ENCODE assay signal across 9 cellular contexts in the genomic region with DNA sequence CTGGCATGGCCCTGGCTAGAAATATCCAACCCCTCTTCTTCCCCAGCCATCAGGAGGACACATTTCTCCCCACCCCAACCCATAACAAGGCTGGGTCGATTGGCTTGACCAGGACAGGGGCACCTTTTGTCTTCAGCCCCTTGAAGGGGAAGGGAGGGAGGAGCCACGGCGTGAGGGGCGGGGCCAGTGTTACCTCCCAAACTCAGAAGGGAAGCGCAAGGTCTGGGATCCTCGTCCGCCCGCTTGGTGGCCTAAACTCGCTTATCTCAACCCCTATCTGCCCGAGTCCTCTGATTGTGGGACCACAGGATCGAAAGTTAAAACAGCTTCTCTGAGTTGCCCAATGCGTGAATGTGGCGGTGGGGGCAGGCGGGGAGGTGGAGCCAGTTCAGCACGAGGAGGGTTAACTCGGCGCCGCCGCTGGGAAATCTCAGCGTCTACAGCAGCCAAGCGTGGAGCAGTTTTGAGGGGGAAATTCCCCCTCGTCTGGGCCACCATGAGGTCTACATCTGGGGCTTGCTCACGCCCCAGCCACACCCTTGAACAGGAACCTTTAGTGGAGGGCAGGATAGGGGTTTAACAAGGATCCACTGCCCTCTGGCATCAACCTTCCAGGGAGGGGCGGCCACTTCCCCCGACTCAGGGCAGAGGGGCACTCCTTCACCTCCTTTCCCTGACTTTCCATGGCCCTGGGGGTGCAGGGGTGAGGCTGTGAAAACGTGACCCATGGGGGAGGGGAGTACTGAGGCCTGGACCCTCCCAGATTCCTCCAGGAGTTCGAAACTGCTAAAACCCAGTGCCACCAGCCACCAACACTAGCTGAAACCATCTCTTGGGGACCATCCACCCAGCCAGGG. TPM values are rescaled to one million over a fixed set of nuclear protein-coding genes. Genes with fewer than 3 reads are reported as not detected.
DNase-seq lines count a peak whose midpoint lies in the region; ATAC-seq, FAIRE-seq and TF ChIP-seq lines count a peak whose summit lies in the region.
"Had no signal": no experiment of that assay in that cellular context is flagged by ENCODE, and none has a peak within 500 bp of the region (broad histone marks: within the 10 kb centered on the region; RNA-seq: fewer than 3 reads in every experiment).

No MANE protein-coding gene starts in this region.

- TSS peak; percentile 75 for BruUV-seq in PC-3 (replicated peaks; lab: Mats Ljungman, UMichigan)

- H3K79me1 ChIP-seq in trophoblast cell (ENCODE audit: low read length) = peaks cover 20% of the 10 kb centered on the region

- H3K18ac ChIP-seq in trophoblast cell (ENCODE audit: low read length) = peak overlapping the region; percentile 90

- H2AFZ ChIP-seq in PC-3 (ENCODE audit: low read length) (peak overlapping the region; percentile 74), trophoblast cell (ENCODE audit: insufficient read depth, low read length, poor library complexity) (peak overlapping the region; percentile 23)

- H3K23ac ChIP-seq in trophoblast cell (ENCODE audit: low read length) = no peak overlapping the region

- H4K91ac ChIP-seq in trophoblast cell (ENCODE audit: low read depth, low read length) = peak overlapping the region; percentile 97

- peak overlapping the region; percentile 93 for H3K14ac ChIP-seq in trophoblast cell (ENCODE audit: low read length)

- peak; percentile 57 for TF ChIP-seq POLR2A in GM12892 (IDR thresholded peaks at IDR 0.05; ENCODE audit: low read depth, low read length)
- peak in 1 of 2 donors; percentile 54 for TF ChIP-seq POLR2A in uterus (IDR thresholded peaks at IDR 0.05)

- peak overlapping the region; percentile 88 for H2BK5ac ChIP-seq in trophoblast cell (ENCODE audit: low read depth, low read length, poor library complexity)

- intact Hi-C loops in PC-3 (cut with micrococcal nuclease) (loop anchor here (1.0 kb wide), 1 partner anchor 22 kb away; no protein-coding TSS in a partner anchor), uterus (cut with DNase I; ENCODE audit: low total_unique reads) (loop anchor here (5.0 kb wide), 1 partner anchor 38 kb away; no protein-coding TSS in a partner anchor)
- intact Hi-C loops in activated T-helper 2 cell treated with anti-CD3 and anti-CD28 coated beads, Interferon-gamma antibody, Interleukin-2, Interleukin-4, amounts not matched to agents 10 μg/mL and 5 μg/mL and 100 μg/mL, durations not matched to agents 14 hours and 24 hours and 36 hours (cut with micrococcal nuclease) = loop anchor here (1.0 to 5.0 kb wide), 4 partner anchors 23 to 953 kb away; partner anchors contain the start of genes MYL6, NACA and PRIM1

- peaks cover 49% of the 10 kb centered on the region for H3K36me3 Mint-ChIP-seq in activated T-helper 2 cell treated with anti-CD3 and anti-CD28 coated beads, Interferon-gamma antibody, Interleukin-2, Interleukin-4, amounts not matched to agents 10 μg/mL and 5 μg/mL and 100 μg/mL, durations not matched to agents 14 hours and 24 hours and 36 hours (ENCODE audit: low read depth)

- POLR2A ChIA-PET in PC-3 (lab: Charles Lee; ENCODE audit: unreplicated experiment) = interaction anchor here (1.0 kb wide), 1 partner anchor 422 kb away, joined by 4 read pairs; the partner anchor contains the start of gene PTGES3

- peak; percentile 61 for ATAC-seq in HG02759 (IDR thresholded peaks at IDR 0.05; ENCODE audit: unreplicated experiment)
- peak; percentile 19 for ATAC-seq in PC-3

- TF ChIP-seq CTCF in PC-3 (conservative IDR thresholded peaks at IDR 0.05; ENCODE audit: low read depth, low read length) (no peak), uterus (IDR thresholded peaks at IDR 0.05) (no peak)

- H3K27ac Mint-ChIP-seq in activated T-helper 2 cell treated with anti-CD3 and anti-CD28 coated beads, Interferon-gamma antibody, Interleukin-2, Interleukin-4, amounts not matched to agents 10 μg/mL and 5 μg/mL and 100 μg/mL, durations not matched to agents 14 hours and 24 hours and 36 hours = peak overlapping the region; percentile 95

- peak overlapping the region; percentile 65 for H2BK120ac ChIP-seq in trophoblast cell (ENCODE audit: insufficient read depth, low read length, poor library complexity)

- DNase-seq in GM12892 (ENCODE audit: insufficient read length) (peak; percentile 62), PC-3 (peak; percentile 32), germinal center (ENCODE audit: low spot score) (peak; percentile 68), trophoblast cell (peak; percentile 36 to 56), uterus (peak; percentile 79 to 80), NCI-H2029 (lab: John Stamatoyannopoulos, UW) (no peak)
- DNase-seq in activated T-helper 2 cell treated with anti-CD3 and anti-CD28 coated beads, Interferon-gamma antibody, Interleukin-2, Interleukin-4, amounts not matched to agents 10 μg/mL and 5 μg/mL and 100 μg/mL, durations not matched to agents 14 hours and 24 hours and 36 hours (ENCODE audit: low spot score) = peak; percentile 61

- H3F3A ChIP-seq in PC-3 (ENCODE audit: low read length, unreplicated experiment) = no peaks in the 10 kb centered on the region

- peak overlapping the region; percentile 94 for H3K4me3 Mint-ChIP-seq in activated T-helper 2 cell treated with anti-CD3 and anti-CD28 coated beads, Interferon-gamma antibody, Interleukin-2, Interleukin-4, amounts not matched to agents 10 μg/mL and 5 μg/mL and 100 μg/mL, durations not matched to agents 14 hours and 24 hours and 36 hours (ENCODE audit: low read depth)

- H3K9ac ChIP-seq in PC-3 (ENCODE audit: low read length) (peak overlapping the region; percentile 74), trophoblast cell (ENCODE audit: low read length) (peak overlapping the region; percentile 75)

- H3K9me3 Mint-ChIP-seq in activated T-helper 2 cell treated with anti-CD3 and anti-CD28 coated beads, Interferon-gamma antibody, Interleukin-2, Interleukin-4, amounts not matched to agents 10 μg/mL and 5 μg/mL and 100 μg/mL, durations not matched to agents 14 hours and 24 hours and 36 hours = no peaks in the 10 kb centered on the region

- H3K9me3 ChIP-seq in PC-3 (ENCODE audit: low read length) = no peaks in the 10 kb centered on the region
- no peaks in the 10 kb centered on the region for H3K9me3 ChIP-seq in trophoblast cell (ENCODE audit: insufficient read depth, low read depth, low read length)
- H3K9me3 ChIP-seq in uterus = no peaks in the 10 kb centered on the region

- peak overlapping the region; percentile 98 for H3K4ac ChIP-seq in trophoblast cell (ENCODE audit: low read depth, low read length)

- H3K4me3 ChIP-seq in PC-3 (ENCODE audit: low read length) = peak overlapping the region; percentile 69
- H3K4me3 ChIP-seq in trophoblast cell (ENCODE audit: low read depth, low read length) = peak overlapping the region; percentile 70
- peak overlapping the region; percentile 64 to 85 for H3K4me3 ChIP-seq in uterus

- H3K4me1 ChIP-seq in PC-3 (ENCODE audit: insufficient read depth, low read length) (peaks cover 32% of the 10 kb centered on the region), trophoblast cell (ENCODE audit: control insufficient read depth in 1 of 2, insufficient read depth in 2 of 2, low read length in 2 of 2) (peaks cover 8% of the 10 kb centered on the region in 2 experiments), uterus (peaks cover 0 to 14% of the 10 kb centered on the region in 2 donors)

- H3K4me2 ChIP-seq in PC-3 (ENCODE audit: low read length) (peak overlapping the region; percentile 95), trophoblast cell (ENCODE audit: low read length) (peak overlapping the region; percentile 64)

- H3K27me3 ChIP-seq in PC-3 (ENCODE audit: low read length) (no peaks in the 10 kb centered on the region), trophoblast cell (ENCODE audit: insufficient read depth, low read length) (no peaks in the 10 kb centered on the region), uterus (no peaks in the 10 kb centered on the region)

- WGBS in trophoblast cell (ENCODE audit: extremely low coverage, insufficient coverage, insufficient read length) = no CpG with 5 or more reads among the region's 27 CpGs

- CTCF ChIA-PET in PC-3 (lab: Charles Lee) = interaction anchor here (2.3 to 2.6 kb wide), 2 partner anchors 23 to 40 kb away, joined by 17 to 78 read pairs; partner anchors contain the start of gene NAB2

- H3K27ac ChIP-seq in PC-3 (ENCODE audit: low read length) (peak overlapping the region; percentile 82), trophoblast cell (ENCODE audit: low read depth, low read length) (peak overlapping the region; percentile 96), uterus (peak overlapping the region; percentile 98 to 100)

- peak overlapping the region; percentile 37 for H2BK12ac ChIP-seq in trophoblast cell (ENCODE audit: low read length)

- H4K8ac ChIP-seq in trophoblast cell (ENCODE audit: low read depth, low read length) = peak overlapping the region; percentile 84

- H4K12ac ChIP-seq in trophoblast cell (ENCODE audit: low read depth, low read length) = peak overlapping the region; percentile 96

- H3K9me2 ChIP-seq in PC-3 (replicated peaks; ENCODE audit: low read length) = no peaks in the 10 kb centered on the region

- H3K4me1 Mint-ChIP-seq in activated T-helper 2 cell treated with anti-CD3 and anti-CD28 coated beads, Interferon-gamma antibody, Interleukin-2, Interleukin-4, amounts not matched to agents 10 μg/mL and 5 μg/mL and 100 μg/mL, durations not matched to agents 14 hours and 24 hours and 36 hours (ENCODE audit: low read depth) = peaks cover 37% of the 10 kb centered on the region

- H4K20me1 ChIP-seq in PC-3 (ENCODE audit: low read length) = no peaks in the 10 kb centered on the region

- H3K27me3 Mint-ChIP-seq in activated T-helper 2 cell treated with anti-CD3 and anti-CD28 coated beads, Interferon-gamma antibody, Interleukin-2, Interleukin-4, amounts not matched to agents 10 μg/mL and 5 μg/mL and 100 μg/mL, durations not matched to agents 14 hours and 24 hours and 36 hours (ENCODE audit: low read depth) = no peaks in the 10 kb centered on the region

- FAIRE-seq in GM12892 (lab: Jason Lieb, UNC) = peak; percentile 99

- H2AK5ac ChIP-seq in trophoblast cell (ENCODE audit: low read length) = peak overlapping the region; percentile 66

- H3K36me3 ChIP-seq in PC-3 (ENCODE audit: low read depth, low read length) (no peaks in the 10 kb centered on the region), trophoblast cell (ENCODE audit: control insufficient read depth in 1 of 2, insufficient read depth in 2 of 2, low read length in 2 of 2) (peaks cover 22 to 28% of the 10 kb centered on the region in 2 experiments), uterus (no peaks in the 10 kb centered on the region)

- H3K79me2 ChIP-seq in PC-3 (ENCODE audit: low read length) (no peaks in the 10 kb centered on the region), trophoblast cell (ENCODE audit: control insufficient read depth, insufficient read depth, low read length, poor library complexity) (peaks cover 12% of the 10 kb centered on the region)

RNA-seq across cellular contexts. Expression of gene STAT6, which starts 0.7 kb away (rescaled TPM):
- 129 TPM for polyA plus RNA-seq in GM12892 (2012; ENCODE audit: missing spikeins)
- total RNA-seq in PC-3 (2014; rRNA removed) (20.8 and 28.4 TPM in 2 replicates), uterus (100 to 1,000 TPM in 2 of 4 donors, 10 to 100 TPM in 2; 62.5 to 242 (median 94.3) TPM)
- 333 and 341 TPM in 2 replicates for total RNA-seq in activated T-helper 2 cell treated with anti-CD3 and anti-CD28 coated beads, Interferon-gamma antibody, Interleukin-2, Interleukin-4, amounts not matched to agents 10 μg/mL and 5 μg/mL and 100 μg/mL, durations not matched to agents 14 hours and 24 hours and 36 hours
- polyA plus RNA-seq in trophoblast cell (2013) = 48.8 and 53.2 TPM in 2 replicates
- polyA plus RNA-seq: neural cell had no signal

RNA-seq across cellular contexts. Expression of gene LRP1, which starts 17.9 kb away (rescaled TPM):
- polyA plus RNA-seq in GM12892 (2012; ENCODE audit: missing spikeins) = 0.34 TPM
- total RNA-seq in PC-3 (2014; rRNA removed) = 14.7 and 21.8 TPM in 2 replicates
- 1.8 and 2.1 TPM in 2 replicates for total RNA-seq in activated T-helper 2 cell treated with anti-CD3 and anti-CD28 coated beads, Interferon-gamma antibody, Interleukin-2, Interleukin-4, amounts not matched to agents 10 μg/mL and 5 μg/mL and 100 μg/mL, durations not matched to agents 14 hours and 24 hours and 36 hours
- polyA plus RNA-seq in trophoblast cell (2013) = 45.9 and 49.7 TPM in 2 replicates
- total RNA-seq in uterus = 100 to 1,000 TPM; 164 to 507 (median 318) TPM

RNA-seq across cellular contexts. Expression of gene NAB2, which starts 21.5 kb away (rescaled TPM):
- 15.5 TPM for polyA plus RNA-seq in GM12892 (2012; ENCODE audit: missing spikeins)
- 17.4 and 20.2 TPM in 2 replicates for total RNA-seq in PC-3 (2014; rRNA removed)
- 72.8 and 74.7 TPM in 2 replicates for total RNA-seq in activated T-helper 2 cell treated with anti-CD3 and anti-CD28 coated beads, Interferon-gamma antibody, Interleukin-2, Interleukin-4, amounts not matched to agents 10 μg/mL and 5 μg/mL and 100 μg/mL, durations not matched to agents 14 hours and 24 hours and 36 hours
- polyA plus RNA-seq in trophoblast cell (2013) = 26.6 and 26.8 TPM in 2 replicates
- total RNA-seq in uterus = 10 to 100 TPM in 3 of 4 donors, 1 to 10 TPM in 1; 9.1 to 85.8 (median 33.9) TPM

RNA-seq across cellular contexts. Expression of gene NEMP1, which starts 31.8 kb away (rescaled TPM):
- 13.9 TPM for polyA plus RNA-seq in GM12892 (2012; ENCODE audit: missing spikeins)
- 16.4 and 18.3 TPM in 2 replicates for total RNA-seq in PC-3 (2014; rRNA removed)
- total RNA-seq in activated T-helper 2 cell treated with anti-CD3 and anti-CD28 coated beads, Interferon-gamma antibody, Interleukin-2, Interleukin-4, amounts not matched to agents 10 μg/mL and 5 μg/mL and 100 μg/mL, durations not matched to agents 14 hours and 24 hours and 36 hours = 79.8 and 86.7 TPM in 2 replicates
- polyA plus RNA-seq in trophoblast cell (2013) = 11.6 and 12.1 TPM in 2 replicates
- 10 to 100 TPM in 2 of 4 donors, 1 to 10 TPM in 2; 1.5 to 18.0 (median 9.9) TPM for total RNA-seq in uterus

RNA-seq across cellular contexts. Expression of gene LRP1-AS, which starts 37.0 kb away (rescaled TPM):
- polyA plus RNA-seq in GM12892 (2012; ENCODE audit: missing spikeins) = not detected
- total RNA-seq in PC-3 (2014; rRNA removed) (not detected in 2 replicates), uterus (not detected)
- total RNA-seq in activated T-helper 2 cell treated with anti-CD3 and anti-CD28 coated beads, Interferon-gamma antibody, Interleukin-2, Interleukin-4, amounts not matched to agents 10 μg/mL and 5 μg/mL and 100 μg/mL, durations not matched to agents 14 hours and 24 hours and 36 hours = not detected in 2 replicates
- polyA plus RNA-seq in trophoblast cell (2013) = not detected in 2 replicates
- polyA plus RNA-seq: neural cell had no signal
